ENCODE assay signal across 9 cellular contexts in the genomic region with DNA sequence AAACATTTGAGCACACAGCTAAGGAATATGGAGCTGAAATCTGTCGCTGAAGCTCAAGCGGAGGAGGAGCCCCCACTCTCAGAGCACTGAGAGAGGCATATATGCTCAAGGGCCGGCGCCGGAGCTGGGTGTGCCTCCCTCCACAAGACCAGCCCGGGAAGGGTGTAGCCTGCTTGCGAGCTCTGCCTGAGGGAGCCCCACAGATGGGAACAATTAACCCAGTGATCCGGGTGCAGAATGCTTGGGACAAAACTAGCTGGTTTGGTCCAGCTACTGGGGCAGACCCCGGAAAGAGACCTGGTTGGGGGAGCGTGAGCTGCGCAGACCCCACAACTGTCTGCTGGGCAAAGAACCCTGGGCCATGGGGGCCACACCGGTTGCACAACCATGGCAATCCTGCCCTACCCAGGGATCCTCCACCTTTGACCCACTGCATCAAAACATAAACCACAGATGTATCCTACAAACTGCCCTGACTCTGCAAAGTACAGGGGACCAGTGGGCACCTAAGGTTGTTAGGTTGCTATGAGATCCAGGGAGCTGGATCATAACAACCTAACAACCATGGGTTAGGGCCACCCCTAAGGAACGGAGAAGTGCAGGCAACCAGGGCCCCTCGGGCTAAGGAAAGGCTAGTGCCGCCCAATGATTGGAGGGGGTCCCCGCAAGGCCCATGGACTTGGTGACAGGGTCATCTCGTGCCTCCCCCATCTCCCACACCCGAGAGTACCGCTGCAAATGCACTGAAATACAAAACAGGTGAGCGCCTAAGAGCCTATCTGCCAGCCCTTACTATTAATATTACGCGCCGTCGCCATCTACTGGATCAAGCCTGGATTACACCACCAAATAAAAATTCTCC. TPM values are rescaled to one million over a fixed set of nuclear protein-coding genes. Genes with fewer than 3 reads are reported as not detected.
A peak's percentile ranks its signal among the peaks of the same experiment; 100 is the strongest.
DNase-seq lines count a peak whose midpoint lies in the region; ATAC-seq and TF ChIP-seq lines count a peak whose summit lies in the region.
"Had no signal": no experiment of that assay in that cellular context is flagged by ENCODE, and none has a peak within 500 bp of the region (broad histone marks: within the 10 kb centered on the region; RNA-seq: fewer than 3 reads in every experiment).

No MANE protein-coding gene starts in this region.

- H3K4me3 ChIP-seq in body of pancreas = no peak overlapping the region

- no peaks in the 10 kb centered on the region for H3K9me3 ChIP-seq in body of pancreas

- no peaks in the 10 kb centered on the region for H3K27me3 ChIP-seq in body of pancreas

- no peak for TF ChIP-seq POLR2A in body of pancreas (IDR thresholded peaks at IDR 0.05)

- peak; percentile 46 to 84 (median 67) for TF ChIP-seq CTCF in body of pancreas (IDR thresholded peaks at IDR 0.05)

- intact Hi-C loops in body of pancreas (cut with DNase I) = loop anchor here (10.0 kb wide), 1 partner anchor 116 kb away; no protein-coding TSS in a partner anchor

- no peak overlapping the region for H3K27ac Mint-ChIP-seq in stimulated activated naive CD8-positive, alpha-beta T cell treated with anti-CD3 and anti-CD28 coated beads, Interleukin-15, amount 100 ng/mL, for 72 hours
- H3K27ac Mint-ChIP-seq: CD4-positive, CD25-positive, alpha-beta regulatory T cell had no signal

- peaks cover 3% of the 10 kb centered on the region for H3K4me1 ChIP-seq in body of pancreas

- 47 to 53% methylated on average over 21 to 24 of the region's 24 CpGs for WGBS in body of pancreas, 2 donors

- H3K36me3 ChIP-seq in body of pancreas (replicated peaks in 1 of 2; ENCODE audit: insufficient read depth in 1 of 2, low read depth in 2 of 2) = no peaks in the 10 kb centered on the region

- peaks cover 10% of the 10 kb centered on the region for H3K27me3 Mint-ChIP-seq in stimulated activated naive CD8-positive, alpha-beta T cell treated with anti-CD3 and anti-CD28 coated beads, Interleukin-15, amount 100 ng/mL, for 72 hours
- H3K27me3 Mint-ChIP-seq: CD4-positive, CD25-positive, alpha-beta regulatory T cell had no signal

- H3K4me3 Mint-ChIP-seq in stimulated activated naive CD8-positive, alpha-beta T cell treated with anti-CD3 and anti-CD28 coated beads, Interleukin-15, amount 100 ng/mL, for 72 hours = no peak overlapping the region
- H3K4me3 Mint-ChIP-seq: CD4-positive, CD25-positive, alpha-beta regulatory T cell had no signal

- H3K4me1 Mint-ChIP-seq in stimulated activated naive CD8-positive, alpha-beta T cell treated with anti-CD3 and anti-CD28 coated beads, Interleukin-15, amount 100 ng/mL, for 72 hours = no peaks in the 10 kb centered on the region
- H3K4me1 Mint-ChIP-seq: CD4-positive, CD25-positive, alpha-beta regulatory T cell had no signal

- H3K9me3 Mint-ChIP-seq in stimulated activated naive CD8-positive, alpha-beta T cell treated with anti-CD3 and anti-CD28 coated beads, Interleukin-15, amount 100 ng/mL, for 72 hours = no peaks in the 10 kb centered on the region

- DNase-seq in NCI-H2081 (lab: John Stamatoyannopoulos, UW) (peak; percentile 67 to 73), NCI-H2081 treated with DMSO at 0.1 percent for 48 hours (lab: John Stamatoyannopoulos, UW) (no peak), HK-2 (ENCODE audit: unreplicated experiment) (peak; percentile 55), NOMO-1 (lab: John Stamatoyannopoulos, UW; ENCODE audit: unreplicated experiment in 2 of 2) (peak; percentile 1), body of pancreas (peak; percentile 70 to 83 (median 76)), islet precursor cell (peak; percentile 72)
- DNase-seq in stimulated activated naive CD8-positive, alpha-beta T cell treated with anti-CD3 and anti-CD28 coated beads, Interleukin-15, amount 100 ng/mL, for 72 hours = peak; percentile 13 to 23

- ATAC-seq in GM21576 (IDR thresholded peaks at IDR 0.05; ENCODE audit: unreplicated experiment) (peak; percentile 95), body of pancreas (peak; percentile 93)
- ATAC-seq in stimulated activated naive CD8-positive, alpha-beta T cell treated with anti-CD3 and anti-CD28 coated beads, Interleukin-15, amount 100 ng/mL, for 72 hours = peak; percentile 60

- H3K27ac ChIP-seq in body of pancreas = no peak overlapping the region

RNA-seq across cellular contexts. Expression of a gene that starts 53.4 kb away (rescaled TPM):
- total RNA-seq in body of pancreas = not detected
- total RNA-seq: CD4-positive, CD25-positive, alpha-beta regulatory T cell had no signal
